ENCODE assay signal across 1 cellular context in the genomic region with DNA sequence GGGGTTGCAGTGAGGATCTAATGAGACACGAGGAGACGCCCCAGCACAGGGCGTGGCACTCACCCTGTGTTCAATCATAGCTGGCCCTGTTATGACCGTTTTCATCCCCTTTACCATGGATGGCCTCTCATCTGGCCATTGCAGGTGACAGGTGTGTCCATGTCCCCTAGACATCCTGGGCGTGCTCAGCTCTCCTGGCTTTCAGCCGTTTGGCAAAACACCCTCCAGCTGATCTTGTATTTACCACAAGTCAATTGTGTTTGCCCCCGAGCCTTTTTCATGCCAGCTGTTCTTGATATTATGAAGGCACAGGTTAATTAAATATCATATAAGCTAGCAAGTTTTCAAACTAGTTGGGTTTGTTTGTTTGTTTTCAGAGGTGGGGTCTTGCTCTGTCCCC.
TF ChIP-seq lines count a peak whose summit lies in the region.

No MANE protein-coding gene starts in this region.

TF ChIP-seq in HepG2, 621 proteins besides CTCF, POLR2A, EP300 and RAD21 (continued from another document):
- TF ChIP-seq, protein P1, sequence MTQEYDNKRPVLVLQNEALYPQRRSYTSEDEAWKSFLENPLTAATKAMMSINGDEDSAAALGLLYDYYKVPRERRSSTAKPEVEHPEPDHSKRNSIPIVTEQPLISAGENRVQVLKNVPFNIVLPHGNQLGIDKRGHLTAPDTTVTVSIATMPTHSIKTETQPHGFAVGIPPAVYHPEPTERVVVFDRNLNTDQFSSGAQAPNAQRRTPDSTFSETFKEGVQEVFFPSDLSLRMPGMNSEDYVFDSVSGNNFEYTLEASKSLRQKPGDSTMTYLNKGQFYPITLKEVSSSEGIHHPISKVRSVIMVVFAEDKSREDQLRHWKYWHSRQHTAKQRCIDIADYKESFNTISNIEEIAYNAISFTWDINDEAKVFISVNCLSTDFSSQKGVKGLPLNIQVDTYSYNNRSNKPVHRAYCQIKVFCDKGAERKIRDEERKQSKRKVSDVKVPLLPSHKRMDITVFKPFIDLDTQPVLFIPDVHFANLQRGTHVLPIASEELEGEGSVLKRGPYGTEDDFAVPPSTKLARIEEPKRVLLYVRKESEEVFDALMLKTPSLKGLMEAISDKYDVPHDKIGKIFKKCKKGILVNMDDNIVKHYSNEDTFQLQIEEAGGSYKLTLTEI (CRISPR knock-in tag; conservative IDR thresholded peaks at IDR 0.05): no peak
- TF ChIP-seq, protein P2, sequence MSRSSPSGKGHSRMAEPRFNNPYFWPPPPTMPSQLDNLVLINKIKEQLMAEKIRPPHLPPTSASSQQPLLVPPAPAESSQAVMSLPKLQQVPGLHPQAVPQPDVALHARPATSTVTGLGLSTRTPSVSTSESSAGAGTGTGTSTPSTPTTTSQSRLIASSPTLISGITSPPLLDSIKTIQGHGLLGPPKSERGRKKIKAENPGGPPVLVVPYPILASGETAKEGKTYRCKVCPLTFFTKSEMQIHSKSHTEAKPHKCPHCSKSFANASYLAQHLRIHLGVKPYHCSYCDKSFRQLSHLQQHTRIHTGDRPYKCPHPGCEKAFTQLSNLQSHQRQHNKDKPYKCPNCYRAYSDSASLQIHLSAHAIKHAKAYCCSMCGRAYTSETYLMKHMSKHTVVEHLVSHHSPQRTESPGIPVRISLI (CRISPR knock-in tag; IDR thresholded peaks at IDR 0.05; ENCODE audit: borderline replicate concordance): no peak
- TF ChIP-seq NFKBIZ (CRISPR knock-in tag; IDR thresholded peaks at IDR 0.05): no peak
- TF ChIP-seq ZNF3 (CRISPR knock-in tag; IDR thresholded peaks at IDR 0.05): no peak
- no peak for TF ChIP-seq ZFX (CRISPR knock-in tag; IDR thresholded peaks at IDR 0.05; ENCODE audit: low read depth)
- no peak for TF ChIP-seq NR1H2 (CRISPR knock-in tag; IDR thresholded peaks at IDR 0.05; ENCODE audit: borderline replicate concordance, low read depth)
- TF ChIP-seq ZNF549 (CRISPR knock-in tag; IDR thresholded peaks at IDR 0.05): no peak
